Comparison of ENCODE assay signal across 2 cellular contexts in the genomic region with DNA sequence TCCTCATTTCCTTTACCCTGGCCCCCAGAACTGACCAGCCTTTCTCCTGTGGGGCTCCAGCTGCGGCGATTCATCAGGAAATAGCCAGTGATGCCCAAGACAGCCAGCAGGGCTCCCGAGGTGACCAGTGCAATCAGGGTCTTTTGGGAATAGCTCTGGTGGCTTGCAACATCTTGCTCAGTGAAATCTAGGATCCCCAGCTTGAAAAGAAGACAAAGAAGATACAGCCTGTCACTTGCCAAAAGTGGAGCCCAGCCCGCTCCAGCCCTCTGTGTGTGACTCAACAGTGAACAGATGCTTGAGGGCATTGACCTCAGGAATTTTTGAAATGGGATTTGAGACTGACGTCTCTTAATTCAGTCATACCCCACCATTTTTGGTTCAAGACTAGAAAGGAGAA.
TF ChIP-seq lines count a peak whose summit lies in the region.

No MANE protein-coding gene starts in this region.

TF ChIP-seq in H1, 55 proteins besides CTCF, POLR2A, EP300 and RAD21:
- TF ChIP-seq CEBPB (IDR thresholded peaks at IDR 0.05; ENCODE audit: low read depth, low read length) (0 out of 2 replicates have a peak, but pooled peaks have one; percentile 2), SIN3A (conservative IDR thresholded peaks at IDR 0.05 in 1 of 2, IDR thresholded peaks at IDR 0.05 in 1 of 2; ENCODE audit: low read depth in 1 of 2, low read length in 2 of 2) (no peak), CTBP2 (IDR thresholded peaks at IDR 0.05; ENCODE audit: borderline replicate concordance, insufficient read depth, insufficient read length, low read length) (no peak)
TF ChIP-seq in H1: peak in this region for 1.

TF ChIP-seq in HepG2, 621 proteins besides CTCF, POLR2A, EP300 and RAD21:
- no peak for TF ChIP-seq ZNF616 (CRISPR knock-in tag; IDR thresholded peaks at IDR 0.05; ENCODE audit: low read depth)
- no peak for TF ChIP-seq GPN1 (CRISPR knock-in tag; IDR thresholded peaks at IDR 0.05; ENCODE audit: borderline replicate concordance)
